20 cellular contexts compared by ENCODE assay signal in genomic region chr2:51650769-51651168, GRCh38.
A peak's percentile ranks its signal among the peaks of the same experiment; 100 is the strongest.
DNase-seq lines count a peak whose midpoint lies in the region; ATAC-seq and TF ChIP-seq lines count a peak whose summit lies in the region.
"Had no signal": no experiment of that assay in that cellular context is flagged by ENCODE, and none has a peak within 500 bp of the region (broad histone marks: within the 10 kb centered on the region; RNA-seq: fewer than 3 reads in every experiment).

No MANE protein-coding gene starts in this region.

- no peak overlapping the region for H3K4me3 ChIP-seq in MM.1S (ENCODE audit: low read length)
- H3K4me3 ChIP-seq: lower lobe of right lung had no signal

- H3K27me3 Mint-ChIP-seq in stimulated activated naive CD8-positive, alpha-beta T cell treated with anti-CD3 and anti-CD28 coated beads, Interleukin-15, amount 100 ng/mL, for 72 hours: no peaks in the 10 kb centered on the region
- H3K27me3 Mint-ChIP-seq: activated naive CD4-positive, alpha-beta T cell treated with anti-CD3 and anti-CD28 coated beads, Interleukin-2, amount 50 U/mL, for 24 hours; brain had no signal

- no peaks in the 10 kb centered on the region for H3K4me1 Mint-ChIP-seq in stimulated activated naive CD8-positive, alpha-beta T cell treated with anti-CD3 and anti-CD28 coated beads, Interleukin-15, amount 100 ng/mL, for 72 hours
- H3K4me1 Mint-ChIP-seq: activated naive CD4-positive, alpha-beta T cell treated with anti-CD3 and anti-CD28 coated beads, Interleukin-2, amount 50 U/mL, for 24 hours; brain; immature natural killer cell had no signal

- no peak overlapping the region for H2AFZ ChIP-seq in MM.1S (ENCODE audit: low read length)
- H2AFZ ChIP-seq: parathyroid adenoma had no signal

- no peak overlapping the region for H3K27ac ChIP-seq in MM.1S (ENCODE audit: low read length)
- H3K27ac ChIP-seq: epithelial cell of prostate, lower lobe of right lung, parathyroid adenoma had no signal

- H3K36me3 ChIP-seq in MM.1S (replicated peaks; ENCODE audit: insufficient read depth, low read length): no peaks in the 10 kb centered on the region
- H3K36me3 ChIP-seq: lower lobe of right lung had no signal

- H3K79me2 ChIP-seq in MM.1S (ENCODE audit: low read length): no peaks in the 10 kb centered on the region
- H3K79me2 ChIP-seq: parathyroid adenoma had no signal

- no peaks in the 10 kb centered on the region for H3K9me3 ChIP-seq in MM.1S (replicated peaks; ENCODE audit: insufficient read depth, low read length)
- H3K9me3 ChIP-seq: lower lobe of right lung had no signal

- no peak overlapping the region for H3K9ac ChIP-seq in MM.1S (ENCODE audit: low read length)
- H3K9ac ChIP-seq: parathyroid adenoma had no signal

- H3K4me1 ChIP-seq in MM.1S (ENCODE audit: low read length): peaks cover 14% of the 10 kb centered on the region
- H3K4me1 ChIP-seq: lower lobe of right lung, parathyroid adenoma had no signal

- H3F3A ChIP-seq in MM.1S (ENCODE audit: insufficient read depth, low read length): no peaks in the 10 kb centered on the region

- peak; percentile 85 for ATAC-seq in GM18861 (IDR thresholded peaks at IDR 0.05; ENCODE audit: unreplicated experiment)
- ATAC-seq in GM21423 (IDR thresholded peaks at IDR 0.05; ENCODE audit: unreplicated experiment): peak; percentile 85
- ATAC-seq in HG03060 (IDR thresholded peaks at IDR 0.05; ENCODE audit: low read depth, unreplicated experiment): peak; percentile 68
- no peak for ATAC-seq in stimulated activated naive CD8-positive, alpha-beta T cell treated with anti-CD3 and anti-CD28 coated beads, Interleukin-15, amount 100 ng/mL, for 72 hours
- no peak for ATAC-seq in GM18519 (IDR thresholded peaks at IDR 0.05; ENCODE audit: low FRiP score, unreplicated experiment)
- ATAC-seq: lower lobe of right lung had no signal

- H3K9me3 Mint-ChIP-seq in stimulated activated naive CD8-positive, alpha-beta T cell treated with anti-CD3 and anti-CD28 coated beads, Interleukin-15, amount 100 ng/mL, for 72 hours: peaks cover 0 to 8% of the 10 kb centered on the region in 2 donors
- H3K9me3 Mint-ChIP-seq: brain had no signal

- no peak overlapping the region for H3K27ac Mint-ChIP-seq in stimulated activated naive CD8-positive, alpha-beta T cell treated with anti-CD3 and anti-CD28 coated beads, Interleukin-15, amount 100 ng/mL, for 72 hours
- H3K27ac Mint-ChIP-seq: activated naive CD4-positive, alpha-beta T cell treated with anti-CD3 and anti-CD28 coated beads, Interleukin-2, amount 50 U/mL, for 24 hours; brain; immature natural killer cell had no signal

- no peaks in the 10 kb centered on the region for H3K27me3 ChIP-seq in MM.1S (replicated peaks; ENCODE audit: insufficient read depth, low read length)

- no peaks in the 10 kb centered on the region for H4K20me1 ChIP-seq in MM.1S (ENCODE audit: insufficient read depth, low read length)

- no peak for TF ChIP-seq CTCF in MM.1S (IDR thresholded peaks at IDR 0.05; ENCODE audit: low read length)

- peak; percentile 63 for DNase-seq in MM.1S
- DNase-seq in stimulated activated naive CD8-positive, alpha-beta T cell treated with anti-CD3 and anti-CD28 coated beads, Interleukin-15, amount 100 ng/mL, for 72 hours: no peak
- no peak for DNase-seq in SHP77 (lab: John Stamatoyannopoulos, UW)
- no peak for DNase-seq in 8988T
- DNase-seq: activated CD4-positive, alpha-beta T cell treated with anti-CD3 and anti-CD28 coated beads for 48 hours; cortex of kidney; EL; immature natural killer cell; lower lobe of right lung; NCI-H2029 treated with DMSO at 0.1 percent for 48 hours; NCI-H524 treated with DMSO at 0.1 percent for 48 hours; stimulated activated CD4-positive, alpha-beta T cell treated with anti-CD3 and anti-CD28 coated beads, Interleukin-2, amount 100 ng/mL, for 48 hours had no signal

- peak overlapping the region; percentile 42; the same call in 1 of the 2 replicates for H3K4me2 ChIP-seq in MM.1S (ENCODE audit: low read depth, low read length)

- H3K4me3 Mint-ChIP-seq in stimulated activated naive CD8-positive, alpha-beta T cell treated with anti-CD3 and anti-CD28 coated beads, Interleukin-15, amount 100 ng/mL, for 72 hours: no peak overlapping the region
- H3K4me3 Mint-ChIP-seq: activated naive CD4-positive, alpha-beta T cell treated with anti-CD3 and anti-CD28 coated beads, Interleukin-2, amount 50 U/mL, for 24 hours; brain; immature natural killer cell had no signal

- H3K9me2 ChIP-seq in MM.1S (replicated peaks; ENCODE audit: insufficient read depth, low read length): no peaks in the 10 kb centered on the region

Comparison
In these comparisons a context has a peak if more than half of its experiments do, and no peak if none do; other contexts are left out.
1. ATAC-seq: peak in GM18861 (single experiment), GM21423 (single experiment) and HG03060 (single experiment); none in stimulated activated naive CD8-positive, alpha-beta T cell treated with anti-CD3 and anti-CD28 coated beads, Interleukin-15, amount 100 ng/mL, for 72 hours (single experiment) and GM18519 (single experiment).